ENCODE assay signal across 9 cellular contexts in the genomic region with DNA sequence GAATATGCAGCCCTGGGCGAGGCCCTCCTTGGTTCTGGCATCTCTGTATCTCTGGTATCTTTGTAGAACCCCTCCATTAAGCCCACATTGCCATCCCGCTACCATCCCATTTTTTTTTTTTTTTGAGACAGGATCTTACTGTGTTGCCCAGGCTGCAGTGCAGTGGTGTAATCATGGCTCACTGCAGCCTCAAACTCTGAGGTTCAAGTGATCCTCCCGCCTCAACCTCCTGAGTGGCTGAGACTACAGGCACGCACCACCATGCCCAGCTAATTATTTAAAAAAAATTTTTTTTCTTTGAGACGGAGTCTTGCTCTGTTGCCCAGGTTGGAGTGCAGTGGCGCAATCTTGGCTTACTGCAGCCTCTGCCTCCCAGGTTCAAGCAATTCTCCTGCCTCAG. TPM values are rescaled to one million over a fixed set of nuclear protein-coding genes. Genes with fewer than 3 reads are reported as not detected.
DNase-seq lines count a peak whose midpoint lies in the region; ATAC-seq, FAIRE-seq and TF ChIP-seq lines count a peak whose summit lies in the region.
"Not testable (repeated sequence)": the region's sequence is repeated elsewhere in the genome, so short reads cannot be mapped to it uniquely, and the experiment has no call there.
"Had no signal": no experiment of that assay in that cellular context is flagged by ENCODE, and none has a peak within 500 bp of the region (broad histone marks: within the 10 kb centered on the region; RNA-seq: fewer than 3 reads in every experiment).

No MANE protein-coding gene starts in this region.

- intact Hi-C loops in K562 (cut with micrococcal nuclease); kidney (cut with DNase I); posterior vena cava (cut with DNase I): not testable (repeated sequence)

- TF ChIP-seq EP300 in K562 (IDR thresholded peaks at IDR 0.05; ENCODE audit: low read length), result not testable (repeated sequence)

- H3K9ac ChIP-seq in K562 (ENCODE audit: insufficient read depth in 1 of 2, low read depth in 2 of 2, low read length in 2 of 2); kidney (ENCODE audit: low read length in 2 of 2): not testable (repeated sequence)

- not testable (repeated sequence) for TF ChIP-seq CTCF in K562 (IDR thresholded peaks at IDR 0.05 in 2 of 3, conservative IDR thresholded peaks at IDR 0.05 in 1 of 3; ENCODE audit: insufficient read depth in 2 of 3, low read depth in 1 of 3, low read length in 3 of 3); kidney (IDR thresholded peaks at IDR 0.05; ENCODE audit: borderline replicate concordance, extremely low read depth, insufficient read depth)

- not testable (repeated sequence) for TF ChIP-seq RAD21 in K562 (CRISPR knock-in tag; conservative IDR thresholded peaks at IDR 0.05 in 1 of 2, IDR thresholded peaks at IDR 0.05 in 1 of 2)

- peak overlapping the region; percentile 27 for H3K27ac Mint-ChIP-seq in T-helper 17 cell

- ATAC-seq in T-helper 17 cell, K562: not testable (repeated sequence)

- DNase-seq in T-helper 17 cell; K562 (ENCODE audit: extremely low read depth in 1 of 4, low spot score in 3 of 4): not testable (repeated sequence)
- peak; percentile 35 for DNase-seq in kidney
- DNase-seq in posterior vena cava (ENCODE audit: low spot score), result peak; percentile 12

- H4K20me1 ChIP-seq in K562 (replicated peaks; ENCODE audit: control insufficient read depth, insufficient read depth, low read length), result not testable (repeated sequence)

- not testable (repeated sequence) for H3K9me1 ChIP-seq in K562 (ENCODE audit: control insufficient read depth, insufficient read depth, low read length)

- H3K4me1 ChIP-seq in K562 (replicated peaks in 1 of 2; ENCODE audit: control insufficient read depth in 2 of 2, insufficient read depth in 2 of 2, low read length in 2 of 2), result peaks cover 11 to 57% of the 10 kb centered on the region in 2 experiments
- peaks cover 0 to 10% of the 10 kb centered on the region in 2 donors for H3K4me1 ChIP-seq in kidney (ENCODE audit: control insufficient read depth in 1 of 2, insufficient read depth in 1 of 2, low read depth in 1 of 2, low read length in 2 of 2)

- H3K9me3 ChIP-seq in T-helper 17 cell (ENCODE audit: control insufficient read depth, low read length, poor library complexity, severe bottlenecking); K562 (replicated peaks; ENCODE audit: control insufficient read depth, insufficient read depth, low read depth, low read length); kidney (ENCODE audit: control insufficient read depth in 1 of 2, low read length in 2 of 2): not testable (repeated sequence)

- H3K4me1 Mint-ChIP-seq in T-helper 17 cell, result peaks cover 19% of the 10 kb centered on the region

- H3K4me3 ChIP-seq in K562; kidney (ENCODE audit: low read length in 2 of 2): not testable (repeated sequence)

- TF ChIP-seq POLR2A in K562 (conservative IDR thresholded peaks at IDR 0.05), result not testable (repeated sequence)

- not testable (repeated sequence) for H3K4me3 Mint-ChIP-seq in T-helper 17 cell

- not testable (repeated sequence) for H3K27me3 Mint-ChIP-seq in T-helper 17 cell

- POLR2A ChIA-PET in K562 (lab: Yijun Ruan, JAX), result interaction anchor here (0.6 to 7.9 kb wide), 4 partner anchors 44 to 674 kb away, joined by 3 to 222 read pairs (median 4); no protein-coding TSS in a partner anchor

- not testable (repeated sequence) for H3K36me3 ChIP-seq in K562 (ENCODE audit: control insufficient read depth, insufficient read depth, low read length); kidney (ENCODE audit: control insufficient read depth in 1 of 2, insufficient read depth in 2 of 2, low read length in 2 of 2)

- not testable (repeated sequence) for H2AFZ ChIP-seq in K562 (ENCODE audit: low read depth, low read length)

- H3K4me2 ChIP-seq in K562 (ENCODE audit: insufficient read depth, low read length), result not testable (repeated sequence)

- not testable (repeated sequence) for H3K27me3 ChIP-seq in K562 (ENCODE audit: control insufficient read depth in 2 of 2, insufficient read depth in 2 of 2, low read length in 2 of 2)

- not testable (repeated sequence) for H3K79me2 ChIP-seq in K562 (ENCODE audit: control insufficient read depth, insufficient read depth, low read length)

- BruUV-seq in K562 (replicated peaks; lab: Mats Ljungman, UMichigan), result not testable (repeated sequence)

- 60% methylated on average over 6 of the region's 6 CpGs for WGBS in K562 (ENCODE audit: insufficient coverage, low coverage, missing lambda C conversion rate)

- CTCF ChIA-PET in K562 (lab: Yijun Ruan, JAX; ENCODE audit: low intra/inter-chr PET ratio), result not testable (repeated sequence)

- H3K36me3 Mint-ChIP-seq in T-helper 17 cell (ENCODE audit: low read depth), result not testable (repeated sequence)

- H3K27ac ChIP-seq in K562 (ENCODE audit: extremely low read depth, low read depth, low read length); kidney (ENCODE audit: low read depth in 2 of 2, low read length in 2 of 2): not testable (repeated sequence)

- in situ Hi-C loops in K562 (cut with MboI), result loop anchor here (5.0 kb wide), 1 partner anchor 92 kb away; the partner anchor contains the start of gene RNU5D-1

- not testable (repeated sequence) for FAIRE-seq in K562 (lab: Jason Lieb, UNC); kidney (lab: Jason Lieb, UNC)

RNA-seq across cellular contexts. Expression of gene BTBD19, which starts 16.1 kb away (rescaled TPM):
- total RNA-seq in T-helper 17 cell (10 to 100 TPM; 43.1 to 56.6 TPM), K562 (2014; rRNA removed) (0.73 and 1.5 TPM in 2 replicates), K562 (2014; rRNA removed; fragmentation: Illumina TruSeq; extraction: Trizol) (0.32 and 0.76 TPM in 2 replicates), K562 (2015; rRNA removed; fragmentation: Illumina TruSeq; extraction: Trizol) (0.41 and 0.72 TPM in 2 replicates), K562 (2021) (1.7 and 2.0 TPM in 2 replicates), kidney (16.5 TPM), posterior vena cava (10 to 100 TPM; 13.5 to 22.2 TPM)
- 7.6 and 19.8 TPM in 2 replicates for total RNA-seq in K562 (2011; cell fraction: chromatin; rRNA removed; ENCODE audit: low replicate concordance)
- total RNA-seq in K562 (2011; cell fraction: nucleolus; rRNA removed), result 8.9 and 14.7 TPM in 2 replicates
- total RNA-seq in K562 (2011; cell fraction: nucleoplasm; rRNA removed), result 8.6 and 18.8 TPM in 2 replicates
- polyA plus RNA-seq in K562 (2011; rRNA removed) (1.4 and 1.5 TPM in 2 replicates), K562 (2014; fragmentation: Illumina TruSeq; extraction: Trizol) (0.95 and 1.4 TPM in 2 replicates), K562 (2014; fragmentation: Nextera tagmentation; extraction: Ambion mirVana) (under 1 TPM; 0.22 to 0.38 TPM), K562 (2014; rRNA removed) (1.8 and 1.9 TPM in 2 replicates), kidney (ENCODE audit: insufficient read depth, low read depth, low replicate concordance) (3.2 TPM)
- 0.86 and 1.3 TPM in 2 replicates for polyA plus RNA-seq in K562 (2011; cell fraction: cytosol; rRNA removed)
- 5.9 and 14.9 TPM in 2 replicates for polyA plus RNA-seq in K562 (2011; cell fraction: nucleus; rRNA removed)
- polyA plus RNA-seq in K562 (2012), result 1.6 and 2.0 TPM in 2 replicates
- 0.75 and 1.1 TPM in 2 replicates for polyA minus RNA-seq in K562 (2011; rRNA and poly(A)+ RNA removed)
- 1.8 TPM in 1 of 2 replicates, not detected in the other for polyA minus RNA-seq in K562 (2011; cell fraction: cytosol; rRNA and poly(A)+ RNA removed)
- 4.9 and 5.0 TPM in 2 replicates for polyA minus RNA-seq in K562 (2011; cell fraction: nucleus; rRNA and poly(A)+ RNA removed)

RNA-seq across cellular contexts. Expression of gene DYNLT4, which starts 17.2 kb away (rescaled TPM):
- 1 to 10 TPM; 5.5 to 6.2 TPM for total RNA-seq in T-helper 17 cell
- not detected in 2 replicates for total RNA-seq in K562 (2011; cell fraction: chromatin; rRNA removed; ENCODE audit: low replicate concordance)
- total RNA-seq in K562 (2011; cell fraction: nucleolus; rRNA removed), result 0.83 and 2.2 TPM in 2 replicates
- total RNA-seq in K562 (2011; cell fraction: nucleoplasm; rRNA removed), result 0.59 TPM in 1 of 2 replicates, not detected in the other
- 0.73 TPM in 1 of 2 replicates, not detected in the other for total RNA-seq in K562 (2014; rRNA removed)
- not detected in 2 replicates for total RNA-seq in K562 (2014; rRNA removed; fragmentation: Illumina TruSeq; extraction: Trizol)
- not detected in 2 replicates for total RNA-seq in K562 (2015; rRNA removed; fragmentation: Illumina TruSeq; extraction: Trizol)
- 0.29 TPM in 1 of 2 replicates, not detected in the other for total RNA-seq in K562 (2021)
- polyA plus RNA-seq in K562 (2011; rRNA removed), result 0.11 TPM in 1 of 2 replicates, not detected in the other
- polyA plus RNA-seq in K562 (2011; cell fraction: cytosol; rRNA removed), result 0.13 TPM in 1 of 2 replicates, not detected in the other
- polyA plus RNA-seq in K562 (2011; cell fraction: nucleus; rRNA removed), result 0.38 and 0.57 TPM in 2 replicates
- polyA plus RNA-seq in K562 (2012), result 0.10 and 0.18 TPM in 2 replicates
- polyA plus RNA-seq in K562 (2014; fragmentation: Illumina TruSeq; extraction: Trizol), result not detected in 2 replicates
- not detected for polyA plus RNA-seq in K562 (2014; fragmentation: Nextera tagmentation; extraction: Ambion mirVana)
- not detected in 2 replicates for polyA plus RNA-seq in K562 (2014; rRNA removed)
- polyA minus RNA-seq in K562 (2011; rRNA and poly(A)+ RNA removed), result not detected in 2 replicates
- polyA minus RNA-seq in K562 (2011; cell fraction: cytosol; rRNA and poly(A)+ RNA removed), result not detected in 2 replicates
- polyA minus RNA-seq in K562 (2011; cell fraction: nucleus; rRNA and poly(A)+ RNA removed), result 0.44 and 0.54 TPM in 2 replicates
- 1.2 TPM for total RNA-seq in kidney
- polyA plus RNA-seq in kidney (ENCODE audit: insufficient read depth, low read depth, low replicate concordance), result not detected
- total RNA-seq in posterior vena cava, result not detected
- total RNA-seq: Daoy had no signal
- polyA plus RNA-seq: AG04450; CD8-positive, alpha-beta memory T cell had no signal

RNA-seq across cellular contexts. Expression of gene PTCH2, which starts 18.7 kb away (rescaled TPM):
- total RNA-seq in T-helper 17 cell, result 1 to 10 TPM; 1.6 to 1.7 TPM
- total RNA-seq in K562 (2011; cell fraction: chromatin; rRNA removed; ENCODE audit: low replicate concordance), result 1.5 and 3.4 TPM in 2 replicates
- total RNA-seq in K562 (2011; cell fraction: nucleolus; rRNA removed), result 1.3 and 1.8 TPM in 2 replicates
- 1.6 and 2.1 TPM in 2 replicates for total RNA-seq in K562 (2011; cell fraction: nucleoplasm; rRNA removed)
- 0.16 TPM in 1 of 2 replicates, not detected in the other for total RNA-seq in K562 (2014; rRNA removed)
- 16.8 and 20.5 TPM in 2 replicates for total RNA-seq in K562 (2014; rRNA removed; fragmentation: Illumina TruSeq; extraction: Trizol)
- 21.5 and 27.3 TPM in 2 replicates for total RNA-seq in K562 (2015; rRNA removed; fragmentation: Illumina TruSeq; extraction: Trizol)
- 3.0 TPM in 2 replicates for total RNA-seq in K562 (2021)
- 0.25 and 0.51 TPM in 2 replicates for polyA plus RNA-seq in K562 (2011; rRNA removed)
- 0.37 and 0.43 TPM in 2 replicates for polyA plus RNA-seq in K562 (2011; cell fraction: cytosol; rRNA removed)
- 2.4 and 3.4 TPM in 2 replicates for polyA plus RNA-seq in K562 (2011; cell fraction: nucleus; rRNA removed)
- polyA plus RNA-seq in K562 (2012), result 0.40 and 0.87 TPM in 2 replicates
- polyA plus RNA-seq in K562 (2014; fragmentation: Illumina TruSeq; extraction: Trizol), result 0.33 and 0.35 TPM in 2 replicates
- polyA plus RNA-seq in K562 (2014; fragmentation: Nextera tagmentation; extraction: Ambion mirVana), result under 1 TPM; 0.15 to 0.25 TPM
- 0.39 and 0.64 TPM in 2 replicates for polyA plus RNA-seq in K562 (2014; rRNA removed)
- polyA minus RNA-seq in K562 (2011; rRNA and poly(A)+ RNA removed), result 0.14 and 0.21 TPM in 2 replicates
- polyA minus RNA-seq in K562 (2011; cell fraction: cytosol; rRNA and poly(A)+ RNA removed), result 1.6 and 6.8 TPM in 2 replicates
- 0.54 and 1.4 TPM in 2 replicates for polyA minus RNA-seq in K562 (2011; cell fraction: nucleus; rRNA and poly(A)+ RNA removed)
- total RNA-seq in kidney, result 1.2 TPM
- polyA plus RNA-seq in kidney (ENCODE audit: insufficient read depth, low read depth, low replicate concordance), result 0.24 TPM
- 1 to 10 TPM; 1.6 to 2.1 TPM for total RNA-seq in posterior vena cava
- polyA plus RNA-seq: CD8-positive, alpha-beta memory T cell had no signal

RNA-seq across cellular contexts. Expression of gene PLK3, which starts 24.2 kb away (rescaled TPM):
- total RNA-seq in T-helper 17 cell (100 to 1,000 TPM; 389 to 523 TPM), K562 (2014; rRNA removed) (15.3 and 17.4 TPM in 2 replicates), K562 (2014; rRNA removed; fragmentation: Illumina TruSeq; extraction: Trizol) (5.2 and 6.6 TPM in 2 replicates), K562 (2015; rRNA removed; fragmentation: Illumina TruSeq; extraction: Trizol) (5.8 and 7.7 TPM in 2 replicates), K562 (2021) (17.9 and 19.3 TPM in 2 replicates), kidney (24.3 TPM), posterior vena cava (10 to 100 TPM; 20.1 to 32.7 TPM)
- 66.7 and 212 TPM in 2 replicates for total RNA-seq in K562 (2011; cell fraction: chromatin; rRNA removed; ENCODE audit: low replicate concordance)
- total RNA-seq in K562 (2011; cell fraction: nucleolus; rRNA removed), result 133 and 170 TPM in 2 replicates
- total RNA-seq in K562 (2011; cell fraction: nucleoplasm; rRNA removed), result 70.2 and 84.7 TPM in 2 replicates
- polyA plus RNA-seq in K562 (2011; rRNA removed) (11.0 and 15.5 TPM in 2 replicates), K562 (2014; fragmentation: Illumina TruSeq; extraction: Trizol) (12.2 and 14.0 TPM in 2 replicates), K562 (2014; fragmentation: Nextera tagmentation; extraction: Ambion mirVana) (1 to 10 TPM in 1 of 2 experiments, under 1 TPM in 1; 0.52 to 1.9 TPM), K562 (2014; rRNA removed) (22.7 and 24.2 TPM in 2 replicates), kidney (ENCODE audit: insufficient read depth, low read depth, low replicate concordance) (4.4 TPM)
- polyA plus RNA-seq in K562 (2011; cell fraction: cytosol; rRNA removed), result 14.0 and 19.5 TPM in 2 replicates
- polyA plus RNA-seq in K562 (2011; cell fraction: nucleus; rRNA removed), result 73.9 and 132 TPM in 2 replicates
- polyA plus RNA-seq in K562 (2012), result 10.1 and 18.5 TPM in 2 replicates
- polyA minus RNA-seq in K562 (2011; rRNA and poly(A)+ RNA removed), result 5.5 and 7.4 TPM in 2 replicates
- polyA minus RNA-seq in K562 (2011; cell fraction: cytosol; rRNA and poly(A)+ RNA removed), result 7.5 and 8.9 TPM in 2 replicates
- 34.8 and 42.1 TPM in 2 replicates for polyA minus RNA-seq in K562 (2011; cell fraction: nucleus; rRNA and poly(A)+ RNA removed)

RNA-seq across cellular contexts. Expression of gene BEST4, which starts 36.4 kb away (rescaled TPM):
- total RNA-seq in T-helper 17 cell (1 to 10 TPM; 1.1 to 1.4 TPM), K562 (2014; rRNA removed) (not detected in 2 replicates), K562 (2014; rRNA removed; fragmentation: Illumina TruSeq; extraction: Trizol) (not detected in 2 replicates), K562 (2015; rRNA removed; fragmentation: Illumina TruSeq; extraction: Trizol) (not detected in 2 replicates), K562 (2021) (not detected in 2 replicates), kidney (0.50 TPM), posterior vena cava (under 1 TPM; 0.37 to 0.38 TPM)
- 0.23 TPM in 1 of 2 replicates, not detected in the other for total RNA-seq in K562 (2011; cell fraction: chromatin; rRNA removed; ENCODE audit: low replicate concordance)
- not detected in 2 replicates for total RNA-seq in K562 (2011; cell fraction: nucleolus; rRNA removed)
- total RNA-seq in K562 (2011; cell fraction: nucleoplasm; rRNA removed), result 0.38 TPM in 1 of 2 replicates, not detected in the other
- polyA plus RNA-seq in K562 (2011; rRNA removed) (0.05 and 0.07 TPM in 2 replicates), K562 (2014; fragmentation: Illumina TruSeq; extraction: Trizol) (not detected in 2 replicates), K562 (2014; fragmentation: Nextera tagmentation; extraction: Ambion mirVana) (not detected), K562 (2014; rRNA removed) (0.11 TPM in 1 of 2 replicates, not detected in the other), kidney (ENCODE audit: insufficient read depth, low read depth, low replicate concordance) (0.37 TPM)
- 0.07 and 0.13 TPM in 2 replicates for polyA plus RNA-seq in K562 (2011; cell fraction: cytosol; rRNA removed)
- polyA plus RNA-seq in K562 (2011; cell fraction: nucleus; rRNA removed), result 0.24 and 0.60 TPM in 2 replicates
- polyA plus RNA-seq in K562 (2012), result 0.04 and 0.06 TPM in 2 replicates
- polyA minus RNA-seq in K562 (2011; rRNA and poly(A)+ RNA removed), result not detected in 2 replicates
- not detected in 2 replicates for polyA minus RNA-seq in K562 (2011; cell fraction: cytosol; rRNA and poly(A)+ RNA removed)
- not detected in 2 replicates for polyA minus RNA-seq in K562 (2011; cell fraction: nucleus; rRNA and poly(A)+ RNA removed)
- total RNA-seq: A673, Daoy had no signal
- polyA plus RNA-seq: CD14-positive monocyte had no signal
